Comparison of ENCODE assay signal across 11 cellular contexts in genomic region chr6:158763440-158764187, GRCh38. TPM values are rescaled to one million over a fixed set of nuclear protein-coding genes. Genes with fewer than 3 reads are reported as not detected.
DNase-seq lines count a peak whose midpoint lies in the region; ATAC-seq and TF ChIP-seq lines count a peak whose summit lies in the region.
"Had no signal": no experiment of that assay in that cellular context is flagged by ENCODE, and none has a peak within 500 bp of the region (broad histone marks: within the 10 kb centered on the region; RNA-seq: fewer than 3 reads in every experiment).

No MANE protein-coding gene starts in this region.

- ATAC-seq in T-helper 17 cell (peak; percentile 8), SK-N-SH treated with all-trans-retinoic acid at 6 μM for 48 hours (no peak)

- H3K4me1 Mint-ChIP-seq in T-helper 17 cell: peaks cover 26% of the 10 kb centered on the region

- peak overlapping the region; percentile 97 for H3K27ac Mint-ChIP-seq in T-helper 17 cell

- H3K9me3 ChIP-seq in T-helper 17 cell (ENCODE audit: control insufficient read depth, low read length, poor library complexity, severe bottlenecking): no peaks in the 10 kb centered on the region
- H3K9me3 ChIP-seq in esophagus muscularis mucosa: no peaks in the 10 kb centered on the region
- H3K9me3 ChIP-seq: MG63 had no signal

- 46% methylated on average over 10 of the region's 11 CpGs for WGBS in esophagus muscularis mucosa

- H3K4me1 ChIP-seq in esophagus muscularis mucosa: peaks cover 0 to 22% (median 18%) of the 10 kb centered on the region in 4 donors

- peaks cover 15% of the 10 kb centered on the region for H3K36me3 Mint-ChIP-seq in T-helper 17 cell (ENCODE audit: low read depth)

- no peak overlapping the region for H3K4me3 ChIP-seq in esophagus muscularis mucosa
- no peak overlapping the region for H3K4me3 ChIP-seq in retinal pigment epithelial cell (ENCODE audit: low read length)
- H3K4me3 ChIP-seq: MG63 had no signal

- no peaks in the 10 kb centered on the region for H3K27me3 ChIP-seq in esophagus muscularis mucosa
- H3K27me3 ChIP-seq: MG63 had no signal

- H3K4me3 Mint-ChIP-seq in T-helper 17 cell: peak overlapping the region; percentile 82

- peak in 1 of 3 experiments; percentile 5 for TF ChIP-seq CTCF in esophagus muscularis mucosa (IDR thresholded peaks at IDR 0.05)
- no peak for TF ChIP-seq CTCF in retinal pigment epithelial cell (conservative IDR thresholded peaks at IDR 0.05; ENCODE audit: low read depth, low read length)

- H3K36me3 ChIP-seq in esophagus muscularis mucosa: peaks cover 39 to 49% (median 46%) of the 10 kb centered on the region in 4 donors

- no peak for TF ChIP-seq POLR2A in esophagus muscularis mucosa (IDR thresholded peaks at IDR 0.05; ENCODE audit: low read depth)

- peak; percentile 51 for DNase-seq in activated T-cell treated with anti-CD3 and anti-CD28 coated beads, Interleukin-2, amount 50 U/mL, for 1 hour
- DNase-seq in activated T-cell treated with anti-CD3 and anti-CD28 coated beads for 4 hours (no peak), T-helper 17 cell (no peak), esophagus muscularis mucosa (ENCODE audit: extremely low spot score) (no peak), retinal pigment epithelial cell (ENCODE audit: low read depth) (peak; percentile 70), cortex of kidney (lab: John Stamatoyannopoulos, UW) (no peak), nucleus accumbens (lab: John Stamatoyannopoulos, UW) (no peak)
- DNase-seq: activated CD4-positive, CD25-positive, alpha-beta regulatory T cell treated with anti-CD3 and anti-CD28 coated beads, Interleukin-2, amount 50 U/mL, for 72 hours; MG63 had no signal

- intact Hi-C loops in esophagus muscularis mucosa (cut with DNase I): loop anchor here (5.0 kb wide), 1 partner anchor 56 kb away; no protein-coding TSS in a partner anchor

- H3K27ac ChIP-seq in esophagus muscularis mucosa (replicated peaks in 1 of 4): peak overlapping the region; percentile 18 to 71 (median 49)
- H3K27ac ChIP-seq: HL-60 had no signal

- no peak for TF ChIP-seq EP300 in esophagus muscularis mucosa (IDR thresholded peaks at IDR 0.05)

- no peaks in the 10 kb centered on the region for H3K27me3 Mint-ChIP-seq in T-helper 17 cell

TF ChIP-seq in SK-N-SH treated with all-trans-retinoic acid at 6 μM for 48 hours, 23 proteins besides CTCF, POLR2A, EP300 and RAD21:
- TF ChIP-seq GLIS3 (CRISPR knock-in tag; IDR thresholded peaks at IDR 0.05): no peak
- no peak for TF ChIP-seq PPARA (CRISPR knock-in tag; IDR thresholded peaks at IDR 0.05; ENCODE audit: borderline replicate concordance)

RNA-seq across cellular contexts. Expression of gene EZR, which starts 55.6 kb away (rescaled TPM):
- total RNA-seq in T-helper 17 cell: 100 to 1,000 TPM; 341 to 361 TPM
- 100 to 1,000 TPM; 205 to 226 (median 212) TPM for total RNA-seq in esophagus muscularis mucosa

Comparison
In these comparisons a context has a peak if more than half of its experiments do, and no peak if none do; other contexts are left out.
1. DNase-seq: peak in activated T-cell treated with anti-CD3 and anti-CD28 coated beads, Interleukin-2, amount 50 U/mL, for 1 hour (single experiment) and retinal pigment epithelial cell (single experiment); none in activated T-cell treated with anti-CD3 and anti-CD28 coated beads for 4 hours (single experiment), T-helper 17 cell (0 of 3), esophagus muscularis mucosa (single experiment), cortex of kidney (single experiment) and nucleus accumbens (0 of 56).